In the genomic region with DNA sequence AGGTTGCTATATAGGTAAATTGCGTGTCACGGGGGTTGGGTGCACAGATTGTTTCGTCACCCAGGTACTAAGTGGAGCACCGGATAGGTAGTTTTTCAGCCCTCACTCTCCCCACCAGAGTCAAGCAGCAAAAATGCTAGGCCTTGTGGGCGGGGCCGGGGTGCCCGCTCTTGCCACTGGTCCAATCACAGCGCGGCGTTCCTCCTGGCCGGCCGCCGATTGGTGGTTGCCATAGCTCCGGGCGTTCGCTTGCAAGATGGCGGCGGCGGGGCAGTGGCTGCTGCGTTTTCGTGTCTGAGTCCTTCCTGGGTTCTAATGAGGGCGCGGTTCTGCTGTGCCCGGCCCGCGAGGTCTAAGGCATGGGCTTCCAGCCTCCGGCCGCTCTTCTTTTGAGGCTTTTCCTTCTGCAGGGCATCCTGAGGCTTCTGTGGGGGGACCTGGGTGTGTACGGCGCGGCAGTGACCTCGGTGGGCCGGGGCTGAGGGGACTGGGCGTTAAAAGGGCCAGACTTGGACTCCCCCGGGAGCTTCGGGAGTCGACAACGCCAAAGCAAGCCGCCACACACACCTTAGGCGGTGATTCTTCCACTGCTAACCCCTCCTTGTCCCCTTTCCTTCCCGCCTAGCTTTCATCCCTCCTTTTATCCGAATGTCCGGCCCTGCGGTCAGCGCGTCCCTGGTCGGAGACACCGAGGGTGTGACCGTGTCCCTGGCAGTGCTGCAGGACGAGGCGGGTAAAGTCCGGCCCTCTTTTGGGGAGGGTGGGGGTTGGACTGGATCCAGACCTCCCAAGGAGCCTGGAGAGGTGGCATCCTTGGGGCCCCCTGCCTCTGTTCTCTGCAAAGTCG, we compare ENCODE assay signal across 1 cellular context.
A peak's percentile ranks its signal among the peaks of the same experiment; 100 is the strongest.
TF ChIP-seq lines count a peak whose summit lies in the region.

Gene TCTN2, plus strand, starts transcription at position 232 of the 847 bp plus-strand sequence. Its CDS starts 128 bp downstream, at position 360.

TF ChIP-seq in GM12878, 131 proteins besides CTCF, POLR2A, EP300 and RAD21 (continued from another document):
- TF ChIP-seq BHLHE40 (IDR thresholded peaks at IDR 0.05; ENCODE audit: borderline replicate concordance in 1 of 2, low read depth in 2 of 2, low read length in 1 of 2) (no peak), JUND (IDR thresholded peaks at IDR 0.05; ENCODE audit: low read depth, low read length) (no peak), MXI1 (IDR thresholded peaks at IDR 0.05; ENCODE audit: low read depth, low read length) (peak; percentile 69; the same call in 1 of the 2 replicates), ZNF687 (IDR thresholded peaks at IDR 0.05) (no peak), TBL1XR1 (IDR thresholded peaks at IDR 0.05; ENCODE audit: low read depth, low read length) (no peak), SUPT20H (IDR thresholded peaks at IDR 0.05; ENCODE audit: borderline replicate concordance, control insufficient read depth, low read depth, low read length) (no peak), FOXK2 (IDR thresholded peaks at IDR 0.05) (no peak), KLF5 (IDR thresholded peaks at IDR 0.05; ENCODE audit: partially characterized antibody) (no peak), PAX8 (IDR thresholded peaks at IDR 0.05) (no peak)
- TF ChIP-seq, protein P1, sequence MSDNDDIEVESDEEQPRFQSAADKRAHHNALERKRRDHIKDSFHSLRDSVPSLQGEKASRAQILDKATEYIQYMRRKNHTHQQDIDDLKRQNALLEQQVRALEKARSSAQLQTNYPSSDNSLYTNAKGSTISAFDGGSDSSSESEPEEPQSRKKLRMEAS (IDR thresholded peaks at IDR 0.05; ENCODE audit: low read depth, low read length) = no peak
- TF ChIP-seq, protein P2, sequence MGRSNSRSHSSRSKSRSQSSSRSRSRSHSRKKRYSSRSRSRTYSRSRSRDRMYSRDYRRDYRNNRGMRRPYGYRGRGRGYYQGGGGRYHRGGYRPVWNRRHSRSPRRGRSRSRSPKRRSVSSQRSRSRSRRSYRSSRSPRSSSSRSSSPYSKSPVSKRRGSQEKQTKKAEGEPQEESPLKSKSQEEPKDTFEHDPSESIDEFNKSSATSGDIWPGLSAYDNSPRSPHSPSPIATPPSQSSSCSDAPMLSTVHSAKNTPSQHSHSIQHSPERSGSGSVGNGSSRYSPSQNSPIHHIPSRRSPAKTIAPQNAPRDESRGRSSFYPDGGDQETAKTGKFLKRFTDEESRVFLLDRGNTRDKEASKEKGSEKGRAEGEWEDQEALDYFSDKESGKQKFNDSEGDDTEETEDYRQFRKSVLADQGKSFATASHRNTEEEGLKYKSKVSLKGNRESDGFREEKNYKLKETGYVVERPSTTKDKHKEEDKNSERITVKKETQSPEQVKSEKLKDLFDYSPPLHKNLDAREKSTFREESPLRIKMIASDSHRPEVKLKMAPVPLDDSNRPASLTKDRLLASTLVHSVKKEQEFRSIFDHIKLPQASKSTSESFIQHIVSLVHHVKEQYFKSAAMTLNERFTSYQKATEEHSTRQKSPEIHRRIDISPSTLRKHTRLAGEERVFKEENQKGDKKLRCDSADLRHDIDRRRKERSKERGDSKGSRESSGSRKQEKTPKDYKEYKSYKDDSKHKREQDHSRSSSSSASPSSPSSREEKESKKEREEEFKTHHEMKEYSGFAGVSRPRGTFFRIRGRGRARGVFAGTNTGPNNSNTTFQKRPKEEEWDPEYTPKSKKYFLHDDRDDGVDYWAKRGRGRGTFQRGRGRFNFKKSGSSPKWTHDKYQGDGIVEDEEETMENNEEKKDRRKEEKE (IDR thresholded peaks at IDR 0.05) = no peak
